8 cellular contexts compared by ENCODE assay signal in genomic region chr19:17720487-17720839, GRCh38. TPM values are rescaled to one million over a fixed set of nuclear protein-coding genes. Genes with fewer than 3 reads are reported as not detected.
A peak's percentile ranks its signal among the peaks of the same experiment; 100 is the strongest.
DNase-seq lines count a peak whose midpoint lies in the region; ATAC-seq and TF ChIP-seq lines count a peak whose summit lies in the region.

No MANE protein-coding gene starts in this region.

- peaks cover 11 to 55% of the 10 kb centered on the region in 2 experiments for H3K79me1 ChIP-seq in IMR-90 (ENCODE audit: low read depth in 1 of 2, low read length in 2 of 2)

- H3K9me1 ChIP-seq in IMR-90 (ENCODE audit: insufficient read depth, low read length) = peaks cover 20% of the 10 kb centered on the region

- no peak for TF ChIP-seq RAD21 in IMR-90 (IDR thresholded peaks at IDR 0.05; ENCODE audit: low read length)

- H3K27me3 ChIP-seq in IMR-90 (ENCODE audit: control insufficient read depth, insufficient read depth, low read length) = no peaks in the 10 kb centered on the region

- peak overlapping the region; percentile 66 for H2AFZ ChIP-seq in IMR-90 (replicated peaks; ENCODE audit: low read length, poor library complexity)

- no peaks in the 10 kb centered on the region for H3K9me3 Mint-ChIP-seq in natural killer cell

- no TSS peak for BruUV-seq in IMR-90 (replicated peaks; lab: Mats Ljungman, UMichigan)

- peak overlapping the region; percentile 96 for H2AK9ac ChIP-seq in IMR-90 (replicated peaks; ENCODE audit: low read depth, low read length, poor library complexity)

- CTCF ChIA-PET in IMR-90 (lab: Yijun Ruan, JAX) = no interaction called here

- ATAC-seq in IMR-90 (ENCODE audit: low read depth) (no peak), natural killer cell (no peak), HG02588 (IDR thresholded peaks at IDR 0.05; ENCODE audit: unreplicated experiment) (no peak), GM21737 (IDR thresholded peaks at IDR 0.05; ENCODE audit: unreplicated experiment) (no peak)

- TF ChIP-seq CTCF in AG09309 (IDR thresholded peaks at IDR 0.05; ENCODE audit: control insufficient read depth, insufficient read depth, low read depth, low read length, missing control alignments) = no peak
- no peak for TF ChIP-seq CTCF in IMR-90 (conservative IDR thresholded peaks at IDR 0.05; ENCODE audit: low read depth, low read length)
- no peak for TF ChIP-seq CTCF in choroid plexus epithelial cell (conservative IDR thresholded peaks at IDR 0.05; ENCODE audit: low read depth, low read length)
- TF ChIP-seq CTCF in natural killer cell (IDR thresholded peaks at IDR 0.05) = no peak

- H3K9me3 ChIP-seq in IMR-90 (ENCODE audit: control insufficient read depth, insufficient read depth, low read length) = no peaks in the 10 kb centered on the region

- no peak overlapping the region for H3K18ac ChIP-seq in IMR-90 (ENCODE audit: low read depth, low read length)

- intact Hi-C loops in IMR-90 (cut with micrococcal nuclease) = no loop called here
- intact Hi-C loops in natural killer cell (cut with micrococcal nuclease) = no loop called here

- no peaks in the 10 kb centered on the region for H3K36me3 Mint-ChIP-seq in natural killer cell

- POLR2A ChIA-PET in IMR-90 (lab: Charles Lee; ENCODE audit: unreplicated experiment) = no interaction called here

- H3K36me3 ChIP-seq in IMR-90 (ENCODE audit: control insufficient read depth, insufficient read depth, low read length) = peaks cover 25% of the 10 kb centered on the region

- dilution Hi-C loops in IMR-90 (cut with HindIII; ENCODE audit: low sequenced_read_pairs, unreplicated experiment) = no loop called here

- H3K23ac ChIP-seq in IMR-90 (ENCODE audit: low read depth, low read length) = peak overlapping the region; percentile 79

- H3K14ac ChIP-seq in IMR-90 (replicated peaks; ENCODE audit: low read depth, low read length) = peak overlapping the region; percentile 63; the same call in 1 of the 2 replicates

- no peak overlapping the region for H2BK5ac ChIP-seq in IMR-90 (ENCODE audit: low read depth, low read length, poor library complexity, severe bottlenecking)

- no peak overlapping the region for H4K5ac ChIP-seq in IMR-90 (ENCODE audit: low read depth, low read length)

- WGBS in IMR-90 (ENCODE audit: extremely low coverage in 2 of 2, insufficient read length in 1 of 2), 2 experiments = no CpG with 5 or more reads among the region's 6 CpGs

- peaks cover 25 to 52% of the 10 kb centered on the region in 2 donors for H3K4me1 Mint-ChIP-seq in natural killer cell

- H3K27me3 Mint-ChIP-seq in natural killer cell (ENCODE audit: low read depth in 2 of 2) = peaks cover 0 to 3% of the 10 kb centered on the region in 2 donors

- H2BK120ac ChIP-seq in IMR-90 (ENCODE audit: low read depth, low read length) = no peak overlapping the region

- DNase-seq in AG09309 (ENCODE audit: low read depth) (no peak), IMR-90 (no peak), choroid plexus epithelial cell (ENCODE audit: low read depth) (no peak), natural killer cell (no peak), NCI-H1092 (lab: John Stamatoyannopoulos, UW) (no peak), DMS53 treated with DMSO at 0.1 percent for 48 hours (lab: John Stamatoyannopoulos, UW; ENCODE audit: unreplicated experiment) (no peak)

- no peak for TF ChIP-seq POLR2A in IMR-90 (IDR thresholded peaks at IDR 0.05; ENCODE audit: low read depth, low read length)

- H2BK20ac ChIP-seq in IMR-90 (ENCODE audit: low read depth, low read length) = no peak overlapping the region

- peak overlapping the region; percentile 27; the same call in 1 of the 2 replicates for H2AK5ac ChIP-seq in IMR-90 (ENCODE audit: low read depth, low read length)

- H3K4me1 ChIP-seq in IMR-90 (ENCODE audit: control insufficient read depth, insufficient read depth, low read length) = peaks cover 13% of the 10 kb centered on the region

- H4K91ac ChIP-seq in IMR-90 (ENCODE audit: insufficient read depth, low read depth, low read length) = no peak overlapping the region

- peak overlapping the region; percentile 88 for H3K4me3 Mint-ChIP-seq in natural killer cell

- in situ Hi-C loops in IMR-90 (cut with MboI; ENCODE audit: low sequenced_read_pairs) = no loop called here

- no peak overlapping the region; the same call in 1 of the 2 replicates for H3K27ac ChIP-seq in IMR-90 (ENCODE audit: insufficient read depth, low read length)

- H2BK15ac ChIP-seq in IMR-90 (ENCODE audit: low read depth, low read length) = no peak overlapping the region

- H3K9ac ChIP-seq in IMR-90 (ENCODE audit: low read depth, low read length) = peak overlapping the region; percentile 73

- H3K4ac ChIP-seq in IMR-90 (ENCODE audit: low read depth, low read length) = 0 out of 2 replicates have a peak overlapping the region, but pooled peaks have one; percentile 33

- H3K4me2 ChIP-seq in IMR-90 (ENCODE audit: low read depth, low read length) = peak overlapping the region; percentile 94

- H4K20me1 ChIP-seq in IMR-90 (ENCODE audit: insufficient read depth, low read length) = peaks cover 24% of the 10 kb centered on the region

- peak overlapping the region; percentile 23; the same call in 1 of the 2 replicates for H3K56ac ChIP-seq in IMR-90 (ENCODE audit: extremely low read depth, insufficient read depth, low read length)

- peak overlapping the region; percentile 68 to 86 for H3K27ac Mint-ChIP-seq in natural killer cell

- no peak overlapping the region for H4K8ac ChIP-seq in IMR-90 (ENCODE audit: low read depth in 2 of 2, low read length in 2 of 2)

- peak overlapping the region; percentile 97 for H3K4me3 ChIP-seq in AG09309 (ENCODE audit: control insufficient read depth, low read depth, low read length)
- H3K4me3 ChIP-seq in IMR-90 (ENCODE audit: insufficient read depth, low read depth, low read length) = peak overlapping the region; percentile 70
- H3K4me3 ChIP-seq in choroid plexus epithelial cell (ENCODE audit: low read depth, low read length) = peak overlapping the region; percentile 82

TF ChIP-seq in IMR-90, 13 proteins besides CTCF, POLR2A, EP300 and RAD21:
- no peak for TF ChIP-seq SMC3 (IDR thresholded peaks at IDR 0.05; ENCODE audit: low read depth, low read length)

RNA-seq across cellular contexts. Expression of gene MAP1S, which starts 1.2 kb away (rescaled TPM):
- total RNA-seq in IMR-90 (2012; rRNA removed) (6.1 and 10.6 TPM in 2 replicates), natural killer cell (10 to 100 TPM; 41.0 to 59.4 (median 45.8) TPM)
- polyA plus RNA-seq in IMR-90 (2012; rRNA removed) = 48.6 and 50.1 TPM in 2 replicates
- polyA plus RNA-seq in IMR-90 (2012; cell fraction: cytosol; rRNA removed) = 20.3 and 29.5 TPM in 2 replicates
- polyA plus RNA-seq in IMR-90 (2012; cell fraction: nucleus; rRNA removed; ENCODE audit: low replicate concordance) = 20.9 and 48.9 TPM in 2 replicates

RNA-seq across cellular contexts. Expression of gene FCHO1, which starts 30.8 kb away (rescaled TPM):
- 0.18 and 0.28 TPM in 2 replicates for total RNA-seq in IMR-90 (2012; rRNA removed)
- 1.0 and 1.7 TPM in 2 replicates for polyA plus RNA-seq in IMR-90 (2012; rRNA removed)
- polyA plus RNA-seq in IMR-90 (2012; cell fraction: cytosol; rRNA removed) = 0.63 and 0.81 TPM in 2 replicates
- 0.48 and 1.2 TPM in 2 replicates for polyA plus RNA-seq in IMR-90 (2012; cell fraction: nucleus; rRNA removed; ENCODE audit: low replicate concordance)
- 10 to 100 TPM; 56.1 to 67.7 (median 66.5) TPM for total RNA-seq in natural killer cell

RNA-seq across cellular contexts. Expression of gene UNC13A, which starts 32.3 kb away (rescaled TPM):
- total RNA-seq in IMR-90 (2012; rRNA removed) (under 0.01 and 0.18 TPM in 2 replicates), natural killer cell (not detected)
- polyA plus RNA-seq in IMR-90 (2012; rRNA removed) = 0.16 and 0.22 TPM in 2 replicates
- polyA plus RNA-seq in IMR-90 (2012; cell fraction: cytosol; rRNA removed) = 0.09 and 0.15 TPM in 2 replicates
- 0.52 and 0.56 TPM in 2 replicates for polyA plus RNA-seq in IMR-90 (2012; cell fraction: nucleus; rRNA removed; ENCODE audit: low replicate concordance)

Comparison
In these comparisons a context has a peak if more than half of its experiments do, and no peak if none do; other contexts are left out.
1. RNA of gene FCHO1, which starts 30.8 kb away (total RNA-seq): 56.1 to 67.7 TPM in natural killer cell; 0.18 to 0.28 TPM in IMR-90; every median in the first group is over 10 times any median in the second.
2. Peak in every context shown above with its lines, with median percentiles within 50 percentile points of each other: H3K4me3 ChIP-seq.